Comparison of ENCODE assay signal across 17 cellular contexts in the genomic region with DNA sequence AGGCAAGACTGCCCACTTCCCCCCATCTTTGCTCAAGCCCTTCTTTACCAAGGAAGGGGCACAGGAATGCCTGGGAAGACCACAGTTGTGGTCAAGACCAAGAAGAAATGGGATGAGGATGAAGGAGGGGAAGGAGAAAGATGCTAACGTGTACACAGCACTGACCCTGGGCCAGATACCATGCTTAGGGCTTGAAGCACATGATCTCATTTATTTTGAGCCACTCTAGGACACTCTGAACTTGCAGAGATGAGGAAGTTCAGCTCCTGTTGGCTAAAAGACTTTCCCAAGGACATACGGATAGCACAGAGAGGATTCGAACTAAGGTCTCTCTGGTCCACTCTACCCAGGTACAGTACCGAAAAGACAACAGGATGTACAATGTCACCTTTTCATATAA. TPM values are rescaled to one million over a fixed set of nuclear protein-coding genes. Genes with fewer than 3 reads are reported as not detected.
A peak's percentile ranks its signal among the peaks of the same experiment; 100 is the strongest.
DNase-seq lines count a peak whose midpoint lies in the region; ATAC-seq lines count a peak whose summit lies in the region.
"Had no signal": no experiment of that assay in that cellular context is flagged by ENCODE, and none has a peak within 500 bp of the region (broad histone marks: within the 10 kb centered on the region; RNA-seq: fewer than 3 reads in every experiment).

No MANE protein-coding gene starts in this region.

- peaks cover 10% of the 10 kb centered on the region for H3K4me1 Mint-ChIP-seq in activated CD4-positive, alpha-beta T cell treated with anti-CD3 and anti-CD28 coated beads, Interleukin-2, amount 10 ng/mL, durations not matched to agents 24 days and 14 days
- peaks cover 16% of the 10 kb centered on the region for H3K4me1 Mint-ChIP-seq in activated CD4-positive, alpha-beta T cell treated with anti-CD3 and anti-CD28 coated beads, Interleukin-2, amount 10 ng/mL, durations not matched to agents 7 days and 5 days
- H3K4me1 Mint-ChIP-seq in activated T-helper 1 cell treated with anti-CD3 and anti-CD28 coated beads, Interleukin-12 subunit alpha, Interleukin-12 subunit beta, Interleukin-2, Interleukin-4 antibody, amounts not matched to agents 30 ng/mL and 10 ng/mL and 1 ng/mL, durations not matched to agents 14 hours and 24 hours and 36 hours (ENCODE audit: low read depth), result peaks cover 19% of the 10 kb centered on the region
- peaks cover 42 to 56% of the 10 kb centered on the region in 2 donors for H3K4me1 Mint-ChIP-seq in immature natural killer cell
- peaks cover 24% of the 10 kb centered on the region for H3K4me1 Mint-ChIP-seq in stimulated activated memory B cell treated with anti-CD40 and anti-IgM and Interleukin-4, amounts not matched to agents 10 μg/mL and 1 μg/mL and 100 μg/mL, for 72 hours
- H3K4me1 Mint-ChIP-seq: GM23338, mesothelial cell of epicardium had no signal

- CTCF ChIA-PET in activated CD4-positive, alpha-beta T cell treated with anti-CD3 and anti-CD28 coated beads, Interleukin-2, amount 10 ng/mL, durations not matched to agents 7 days and 5 days (lab: Charles Lee), result interaction anchor here (1.1 to 1.8 kb wide), 2 partner anchors 9 to 15 kb away, joined by 4 to 5 read pairs; no protein-coding TSS in a partner anchor

- intact Hi-C loops in activated CD4-positive, alpha-beta T cell treated with anti-CD3 and anti-CD28 coated beads, Interleukin-2, amount 10 ng/mL, durations not matched to agents 24 days and 14 days (cut with micrococcal nuclease), result loop anchor here (1.0 kb wide), 3 partner anchors 12 to 33 kb away; no protein-coding TSS in a partner anchor
- intact Hi-C loops in activated T-helper 1 cell treated with anti-CD3 and anti-CD28 coated beads, Interleukin-12 subunit alpha, Interleukin-12 subunit beta, Interleukin-2, Interleukin-4 antibody, amounts not matched to agents 30 ng/mL and 10 ng/mL and 1 ng/mL, durations not matched to agents 14 hours and 24 hours and 36 hours (cut with micrococcal nuclease), result loop anchor here (1.0 to 5.0 kb wide), 2 partner anchors 12 to 34 kb away; no protein-coding TSS in a partner anchor
- intact Hi-C loops in head of caudate nucleus (cut with DNase I), result no loop called here

- no peak for ATAC-seq in stimulated activated memory B cell treated with anti-CD40 and anti-IgM and Interleukin-4, amounts not matched to agents 10 μg/mL and 1 μg/mL and 100 μg/mL, for 72 hours
- ATAC-seq: GM23338 had no signal

- peaks cover 10% of the 10 kb centered on the region for H3K9me3 Mint-ChIP-seq in activated CD4-positive, alpha-beta T cell treated with anti-CD3 and anti-CD28 coated beads, Interleukin-2, amount 10 ng/mL, durations not matched to agents 24 days and 14 days
- peaks cover 29% of the 10 kb centered on the region for H3K9me3 Mint-ChIP-seq in activated CD4-positive, alpha-beta T cell treated with anti-CD3 and anti-CD28 coated beads, Interleukin-2, amount 10 ng/mL, durations not matched to agents 7 days and 5 days
- H3K9me3 Mint-ChIP-seq in activated T-helper 1 cell treated with anti-CD3 and anti-CD28 coated beads, Interleukin-12 subunit alpha, Interleukin-12 subunit beta, Interleukin-2, Interleukin-4 antibody, amounts not matched to agents 30 ng/mL and 10 ng/mL and 1 ng/mL, durations not matched to agents 14 hours and 24 hours and 36 hours, result peaks cover 33% of the 10 kb centered on the region
- peaks cover under 1 to 7% (median 3%) of the 10 kb centered on the region in 6 donors for H3K9me3 Mint-ChIP-seq in immature natural killer cell
- H3K9me3 Mint-ChIP-seq in stimulated activated memory B cell treated with anti-CD40 and anti-IgM and Interleukin-4, amounts not matched to agents 10 μg/mL and 1 μg/mL and 100 μg/mL, for 72 hours, result peaks cover 3% of the 10 kb centered on the region

- DNase-seq in activated CD4-positive, alpha-beta T cell treated with anti-CD3 and anti-CD28 coated beads, Interleukin-2, amount 10 ng/mL, durations not matched to agents 24 days and 14 days, result no peak
- no peak for DNase-seq in activated CD4-positive, alpha-beta T cell treated with anti-CD3 and anti-CD28 coated beads, Interleukin-2, amount 10 ng/mL, durations not matched to agents 7 days and 5 days
- no peak for DNase-seq in activated T-helper 1 cell treated with anti-CD3 and anti-CD28 coated beads, Interleukin-12 subunit alpha, Interleukin-12 subunit beta, Interleukin-2, Interleukin-4 antibody, amounts not matched to agents 30 ng/mL and 10 ng/mL and 1 ng/mL, durations not matched to agents 14 hours and 24 hours and 36 hours (ENCODE audit: low spot score)
- no peak for DNase-seq in immature natural killer cell
- no peak for DNase-seq in head of caudate nucleus
- no peak for DNase-seq in dermis blood vessel endothelial cell
- DNase-seq in activated CD8-positive, alpha-beta memory T cell treated with anti-CD3 and anti-CD28 coated beads, Interleukin-2, amount 50 U/mL, for 48 hours, result no peak
- DNase-seq: effector CD4-positive, alpha-beta T cell; NCI-H1105 treated with DMSO at 0.1 percent for 48 hours; NCI-H524; retina; thyroid gland had no signal

- no peaks in the 10 kb centered on the region for H3K27me3 Mint-ChIP-seq in activated CD4-positive, alpha-beta T cell treated with anti-CD3 and anti-CD28 coated beads, Interleukin-2, amount 10 ng/mL, durations not matched to agents 24 days and 14 days
- H3K27me3 Mint-ChIP-seq in activated CD4-positive, alpha-beta T cell treated with anti-CD3 and anti-CD28 coated beads, Interleukin-2, amount 10 ng/mL, durations not matched to agents 7 days and 5 days, result no peaks in the 10 kb centered on the region
- no peaks in the 10 kb centered on the region for H3K27me3 Mint-ChIP-seq in activated T-helper 1 cell treated with anti-CD3 and anti-CD28 coated beads, Interleukin-12 subunit alpha, Interleukin-12 subunit beta, Interleukin-2, Interleukin-4 antibody, amounts not matched to agents 30 ng/mL and 10 ng/mL and 1 ng/mL, durations not matched to agents 14 hours and 24 hours and 36 hours (ENCODE audit: insufficient read depth)
- no peaks in the 10 kb centered on the region for H3K27me3 Mint-ChIP-seq in immature natural killer cell (ENCODE audit: low read depth in 3 of 3)
- H3K27me3 Mint-ChIP-seq in stimulated activated memory B cell treated with anti-CD40 and anti-IgM and Interleukin-4, amounts not matched to agents 10 μg/mL and 1 μg/mL and 100 μg/mL, for 72 hours, result no peaks in the 10 kb centered on the region

- POLR2A ChIA-PET in activated CD4-positive, alpha-beta T cell treated with anti-CD3 and anti-CD28 coated beads, Interleukin-2, amount 10 ng/mL, durations not matched to agents 7 days and 5 days (lab: Charles Lee), result no interaction called here

- H3K4me3 Mint-ChIP-seq in activated CD4-positive, alpha-beta T cell treated with anti-CD3 and anti-CD28 coated beads, Interleukin-2, amount 10 ng/mL, durations not matched to agents 24 days and 14 days, result no peak overlapping the region
- no peak overlapping the region for H3K4me3 Mint-ChIP-seq in activated CD4-positive, alpha-beta T cell treated with anti-CD3 and anti-CD28 coated beads, Interleukin-2, amount 10 ng/mL, durations not matched to agents 7 days and 5 days
- no peak overlapping the region for H3K4me3 Mint-ChIP-seq in activated T-helper 1 cell treated with anti-CD3 and anti-CD28 coated beads, Interleukin-12 subunit alpha, Interleukin-12 subunit beta, Interleukin-2, Interleukin-4 antibody, amounts not matched to agents 30 ng/mL and 10 ng/mL and 1 ng/mL, durations not matched to agents 14 hours and 24 hours and 36 hours
- H3K4me3 Mint-ChIP-seq in immature natural killer cell, result peak overlapping the region in 2 of 5 donors; percentile 4 to 37
- H3K4me3 Mint-ChIP-seq in stimulated activated memory B cell treated with anti-CD40 and anti-IgM and Interleukin-4, amounts not matched to agents 10 μg/mL and 1 μg/mL and 100 μg/mL, for 72 hours, result no peak overlapping the region
- H3K4me3 Mint-ChIP-seq: GM23338, mesothelial cell of epicardium had no signal

- H3K27ac Mint-ChIP-seq in activated CD4-positive, alpha-beta T cell treated with anti-CD3 and anti-CD28 coated beads, Interleukin-2, amount 10 ng/mL, durations not matched to agents 24 days and 14 days, result peak overlapping the region; percentile 90
- H3K27ac Mint-ChIP-seq in activated CD4-positive, alpha-beta T cell treated with anti-CD3 and anti-CD28 coated beads, Interleukin-2, amount 10 ng/mL, durations not matched to agents 7 days and 5 days, result no peak overlapping the region
- peak overlapping the region; percentile 87 for H3K27ac Mint-ChIP-seq in activated T-helper 1 cell treated with anti-CD3 and anti-CD28 coated beads, Interleukin-12 subunit alpha, Interleukin-12 subunit beta, Interleukin-2, Interleukin-4 antibody, amounts not matched to agents 30 ng/mL and 10 ng/mL and 1 ng/mL, durations not matched to agents 14 hours and 24 hours and 36 hours
- peak overlapping the region; percentile 61 to 93 (median 90) for H3K27ac Mint-ChIP-seq in immature natural killer cell
- peak overlapping the region; percentile 87 for H3K27ac Mint-ChIP-seq in stimulated activated memory B cell treated with anti-CD40 and anti-IgM and Interleukin-4, amounts not matched to agents 10 μg/mL and 1 μg/mL and 100 μg/mL, for 72 hours
- H3K27ac Mint-ChIP-seq: GM23338, mesothelial cell of epicardium had no signal

- H3K36me3 Mint-ChIP-seq in activated CD4-positive, alpha-beta T cell treated with anti-CD3 and anti-CD28 coated beads, Interleukin-2, amount 10 ng/mL, durations not matched to agents 24 days and 14 days (ENCODE audit: low read depth), result peaks cover 50% of the 10 kb centered on the region
- H3K36me3 Mint-ChIP-seq in activated CD4-positive, alpha-beta T cell treated with anti-CD3 and anti-CD28 coated beads, Interleukin-2, amount 10 ng/mL, durations not matched to agents 7 days and 5 days (ENCODE audit: low read depth), result peaks cover 54% of the 10 kb centered on the region
- peaks cover 30% of the 10 kb centered on the region for H3K36me3 Mint-ChIP-seq in activated T-helper 1 cell treated with anti-CD3 and anti-CD28 coated beads, Interleukin-12 subunit alpha, Interleukin-12 subunit beta, Interleukin-2, Interleukin-4 antibody, amounts not matched to agents 30 ng/mL and 10 ng/mL and 1 ng/mL, durations not matched to agents 14 hours and 24 hours and 36 hours (ENCODE audit: low read depth)
- peaks cover 3 to 14% (median 4%) of the 10 kb centered on the region in 3 donors for H3K36me3 Mint-ChIP-seq in immature natural killer cell
- peaks cover 35% of the 10 kb centered on the region for H3K36me3 Mint-ChIP-seq in stimulated activated memory B cell treated with anti-CD40 and anti-IgM and Interleukin-4, amounts not matched to agents 10 μg/mL and 1 μg/mL and 100 μg/mL, for 72 hours
- H3K36me3 Mint-ChIP-seq: mesothelial cell of epicardium had no signal

RNA-seq across cellular contexts. Expression of a gene that starts 42.6 kb away (rescaled TPM):
- 32.6 and 36.8 TPM in 2 replicates for total RNA-seq in activated CD4-positive, alpha-beta T cell treated with anti-CD3 and anti-CD28 coated beads, Interleukin-2, amount 10 ng/mL, durations not matched to agents 24 days and 14 days
- total RNA-seq in activated CD4-positive, alpha-beta T cell treated with anti-CD3 and anti-CD28 coated beads, Interleukin-2, amount 10 ng/mL, durations not matched to agents 7 days and 5 days, result 10 to 100 TPM; 73.4 to 77.6 TPM
- 30.5 and 33.6 TPM in 2 replicates for total RNA-seq in activated T-helper 1 cell treated with anti-CD3 and anti-CD28 coated beads, Interleukin-12 subunit alpha, Interleukin-12 subunit beta, Interleukin-2, Interleukin-4 antibody, amounts not matched to agents 30 ng/mL and 10 ng/mL and 1 ng/mL, durations not matched to agents 14 hours and 24 hours and 36 hours
- polyA plus RNA-seq in immature natural killer cell, result 10 to 100 TPM; 26.7 to 90.9 (median 28.9) TPM
- 0.05 TPM in 1 of 2 replicates, not detected in the other for total RNA-seq in dermis blood vessel endothelial cell
- total RNA-seq: HT1080 had no signal

RNA-seq across cellular contexts. Expression of a gene that starts 55.4 kb away (rescaled TPM):
- total RNA-seq in activated CD4-positive, alpha-beta T cell treated with anti-CD3 and anti-CD28 coated beads, Interleukin-2, amount 10 ng/mL, durations not matched to agents 24 days and 14 days, result 3.7 and 4.5 TPM in 2 replicates
- total RNA-seq in activated CD4-positive, alpha-beta T cell treated with anti-CD3 and anti-CD28 coated beads, Interleukin-2, amount 10 ng/mL, durations not matched to agents 7 days and 5 days, result 1 to 10 TPM; 6.2 to 7.1 TPM
- 2.0 and 2.1 TPM in 2 replicates for total RNA-seq in activated T-helper 1 cell treated with anti-CD3 and anti-CD28 coated beads, Interleukin-12 subunit alpha, Interleukin-12 subunit beta, Interleukin-2, Interleukin-4 antibody, amounts not matched to agents 30 ng/mL and 10 ng/mL and 1 ng/mL, durations not matched to agents 14 hours and 24 hours and 36 hours
- polyA plus RNA-seq in immature natural killer cell, result under 1 TPM in 2 of 3 donors, not detected in 1; 0.18 to 0.57 TPM
- not detected in 2 replicates for total RNA-seq in dermis blood vessel endothelial cell
- total RNA-seq: A673, HT1080, mesothelial cell of epicardium had no signal

Comparison
In these comparisons a context has a peak if more than half of its experiments do, and no peak if none do; other contexts are left out.
1. RNA of a gene that starts 42.6 kb away (total RNA-seq): 73.4 to 77.6 TPM in activated CD4-positive, alpha-beta T cell treated with anti-CD3 and anti-CD28 coated beads, Interleukin-2, amount 10 ng/mL, durations not matched to agents 7 days and 5 days, 32.6 to 36.8 TPM in activated CD4-positive, alpha-beta T cell treated with anti-CD3 and anti-CD28 coated beads, Interleukin-2, amount 10 ng/mL, durations not matched to agents 24 days and 14 days and 30.5 to 33.6 TPM in activated T-helper 1 cell treated with anti-CD3 and anti-CD28 coated beads, Interleukin-12 subunit alpha, Interleukin-12 subunit beta, Interleukin-2, Interleukin-4 antibody, amounts not matched to agents 30 ng/mL and 10 ng/mL and 1 ng/mL, durations not matched to agents 14 hours and 24 hours and 36 hours; 0.05 TPM in dermis blood vessel endothelial cell; every median in the first group is over 10 times any median in the second.